ENCODE assay signal across 26 cellular contexts in genomic region chr4:147542229-147542990, GRCh38.
A peak's percentile ranks its signal among the peaks of the same experiment; 100 is the strongest.
DNase-seq lines count a peak whose midpoint lies in the region; ATAC-seq, FAIRE-seq and TF ChIP-seq lines count a peak whose summit lies in the region.
"Had no signal": no experiment of that assay in that cellular context is flagged by ENCODE, and none has a peak within 500 bp of the region (broad histone marks: within the 10 kb centered on the region; RNA-seq: fewer than 3 reads in every experiment).

No MANE protein-coding gene starts in this region.

- H3K9me3 ChIP-seq in Caco-2 (no peaks in the 10 kb centered on the region), K562 (replicated peaks; ENCODE audit: control insufficient read depth, insufficient read depth, low read depth, low read length) (no peaks in the 10 kb centered on the region), sigmoid colon (no peaks in the 10 kb centered on the region)
- H3K9me3 ChIP-seq: left ventricle myocardium inferior, SJCRH30, upper lobe of right lung had no signal

- DNase-seq in Caco-2 = peak; percentile 33 to 45
- DNase-seq in KBM-7 = peak; percentile 2
- no peak for DNase-seq in K562 (ENCODE audit: extremely low read depth in 1 of 4, low spot score in 3 of 4)
- DNase-seq in mesothelial cell of epicardium (ENCODE audit: low spot score in 2 of 2, unreplicated experiment in 2 of 2) = no peak
- DNase-seq in Right ventricle myocardium inferior (ENCODE audit: missing footprints) = no peak
- no peak for DNase-seq in sigmoid colon
- no peak for DNase-seq in activated naive CD4-positive, alpha-beta T cell treated with anti-CD3 and anti-CD28 coated beads, Interleukin-2, amount 10 ng/mL, durations not matched to agents 7 days and 5 days
- DNase-seq: activated CD8-positive, alpha-beta memory T cell treated with anti-CD3 and anti-CD28 coated beads, Interleukin-2, amount 50 U/mL, for 48 hours; activated naive CD8-positive, alpha-beta T cell treated with anti-CD3 and anti-CD28 coated beads, Interleukin-2, amount 50 U/mL, for 24 hours; C1 segment of cervical spinal cord; GOT3; left ventricle myocardium inferior; NCI-H146; NCI-H69; nephron progenitor cell; posterior cingulate gyrus; SJCRH30; stimulated activated CD8-positive, alpha-beta memory T cell treated with anti-CD3 and anti-CD28 coated beads, Interleukin-4, amount 100 ng/mL, for 48 hours; upper lobe of right lung had no signal

- H2AFZ ChIP-seq in K562 (ENCODE audit: low read depth, low read length) = peak overlapping the region; percentile 56

- H3K9me3 Mint-ChIP-seq in Caco-2 (ENCODE audit: unreplicated experiment) = no peaks in the 10 kb centered on the region
- no peaks in the 10 kb centered on the region for H3K9me3 Mint-ChIP-seq in mesothelial cell of epicardium
- H3K9me3 Mint-ChIP-seq in activated naive CD4-positive, alpha-beta T cell treated with anti-CD3 and anti-CD28 coated beads, Interleukin-2, amount 10 ng/mL, durations not matched to agents 7 days and 5 days = no peaks in the 10 kb centered on the region
- H3K9me3 Mint-ChIP-seq: activated naive CD8-positive, alpha-beta T cell treated with anti-CD3 and anti-CD28 coated beads, Interleukin-2, amount 50 U/mL, for 24 hours; activated T-helper 2 cell treated with anti-CD3 and anti-CD28 coated beads, Interferon-gamma antibody, Interleukin-2, Interleukin-4, amounts not matched to agents 10 μg/mL and 5 μg/mL and 100 μg/mL, durations not matched to agents 14 hours and 24 hours and 36 hours; dendritic cell treated with granulocyte-macrophage colony-stimulating factor and Interleukin-4, amounts not matched to agents 40 ng/mL and 50 ng/mL, for 4 days; nephron progenitor cell had no signal

- POLR2A ChIA-PET in Caco-2 (lab: Charles Lee) (no interaction called here), K562 (lab: Yijun Ruan, JAX) (no interaction called here)

- no peak for TF ChIP-seq RAD21 in K562 (CRISPR knock-in tag; conservative IDR thresholded peaks at IDR 0.05 in 1 of 2, IDR thresholded peaks at IDR 0.05 in 1 of 2)

- ATAC-seq in K562 (peak; percentile 52), Right ventricle myocardium inferior (no peak), GM21381 (IDR thresholded peaks at IDR 0.05; ENCODE audit: unreplicated experiment) (no peak)
- ATAC-seq: activated naive CD8-positive, alpha-beta T cell treated with anti-CD3 and anti-CD28 coated beads, Interleukin-2, amount 50 U/mL, for 24 hours; Panc1; sciatic nerve; upper lobe of right lung had no signal

- no peaks in the 10 kb centered on the region for H3K27me3 ChIP-seq in Caco-2 (replicated peaks; ENCODE audit: control insufficient read depth, insufficient read depth, low read length)
- peaks cover 0 to 4% of the 10 kb centered on the region in 2 experiments; a peak in 2 of 5 replicates for H3K27me3 ChIP-seq in K562 (ENCODE audit: control insufficient read depth in 2 of 2, insufficient read depth in 2 of 2, low read length in 2 of 2)
- H3K27me3 ChIP-seq in sigmoid colon = no peaks in the 10 kb centered on the region
- H3K27me3 ChIP-seq: SJCRH30, upper lobe of right lung had no signal

- TSS peak; percentile 78 for BruUV-seq in Caco-2 (replicated peaks; lab: Mats Ljungman, UMichigan)
- BruUV-seq in K562 (replicated peaks; lab: Mats Ljungman, UMichigan) = no TSS peak

- H3K36me3 ChIP-seq in Caco-2 (ENCODE audit: control insufficient read depth, insufficient read depth, low read length) (no peaks in the 10 kb centered on the region), K562 (ENCODE audit: control insufficient read depth, insufficient read depth, low read length) (no peaks in the 10 kb centered on the region), sigmoid colon (no peaks in the 10 kb centered on the region)
- H3K36me3 ChIP-seq: left ventricle myocardium inferior, SJCRH30, upper lobe of right lung had no signal

- peak overlapping the region; percentile 26 for H3K4me3 ChIP-seq in Caco-2 (ENCODE audit: low read depth, low read length)
- no peak overlapping the region for H3K4me3 ChIP-seq in K562
- H3K4me3 ChIP-seq in sigmoid colon = no peak overlapping the region
- H3K4me3 ChIP-seq: left ventricle myocardium inferior, SJCRH30, upper lobe of right lung had no signal

- 0 out of 2 replicates have a peak overlapping the region, but pooled peaks have one; percentile 3 for H3K4me2 ChIP-seq in K562 (ENCODE audit: insufficient read depth, low read length)

- no peaks in the 10 kb centered on the region for H4K20me1 ChIP-seq in K562 (replicated peaks; ENCODE audit: control insufficient read depth, insufficient read depth, low read length)

- TF ChIP-seq EP300 in K562 (IDR thresholded peaks at IDR 0.05; ENCODE audit: low read length) (no peak), sigmoid colon (IDR thresholded peaks at IDR 0.05) (no peak)

- H3K27ac Mint-ChIP-seq in Caco-2 (ENCODE audit: unreplicated experiment) (peak overlapping the region; percentile 67), mesothelial cell of epicardium (peak overlapping the region; percentile 35)
- H3K27ac Mint-ChIP-seq in activated naive CD4-positive, alpha-beta T cell treated with anti-CD3 and anti-CD28 coated beads, Interleukin-2, amount 10 ng/mL, durations not matched to agents 7 days and 5 days = no peak overlapping the region
- H3K27ac Mint-ChIP-seq: activated naive CD8-positive, alpha-beta T cell treated with anti-CD3 and anti-CD28 coated beads, Interleukin-2, amount 50 U/mL, for 24 hours; activated T-helper 2 cell treated with anti-CD3 and anti-CD28 coated beads, Interferon-gamma antibody, Interleukin-2, Interleukin-4, amounts not matched to agents 10 μg/mL and 5 μg/mL and 100 μg/mL, durations not matched to agents 14 hours and 24 hours and 36 hours; dendritic cell treated with granulocyte-macrophage colony-stimulating factor and Interleukin-4, amounts not matched to agents 40 ng/mL and 50 ng/mL, for 4 days; nephron progenitor cell had no signal

- no peak for TF ChIP-seq CTCF in Caco-2 (IDR thresholded peaks at IDR 0.05; ENCODE audit: insufficient read depth in 1 of 2, low read depth in 1 of 2, low read length in 1 of 2, severe bottlenecking in 1 of 2, unreplicated experiment in 1 of 2)
- no peak for TF ChIP-seq CTCF in K562 (IDR thresholded peaks at IDR 0.05 in 2 of 3, conservative IDR thresholded peaks at IDR 0.05 in 1 of 3; ENCODE audit: insufficient read depth in 2 of 3, low read depth in 1 of 3, low read length in 3 of 3)
- no peak for TF ChIP-seq CTCF in mesothelial cell of epicardium (IDR thresholded peaks at IDR 0.05; ENCODE audit: unreplicated experiment)
- TF ChIP-seq CTCF in sigmoid colon (IDR thresholded peaks at IDR 0.05) = no peak

- H3K79me2 ChIP-seq in K562 (ENCODE audit: control insufficient read depth, insufficient read depth, low read length) = no peaks in the 10 kb centered on the region

- H3K4me1 ChIP-seq in Caco-2 (peaks cover 8% of the 10 kb centered on the region; the same call in 1 of the 2 replicates), K562 (replicated peaks in 1 of 2; ENCODE audit: control insufficient read depth in 2 of 2, insufficient read depth in 2 of 2, low read length in 2 of 2) (no peaks in the 10 kb centered on the region), sigmoid colon (no peaks in the 10 kb centered on the region)
- H3K4me1 ChIP-seq: left ventricle myocardium inferior, SJCRH30, upper lobe of right lung had no signal

- no peaks in the 10 kb centered on the region for H3K9me1 ChIP-seq in K562 (ENCODE audit: control insufficient read depth, insufficient read depth, low read length)

- intact Hi-C loops in Caco-2 (cut with micrococcal nuclease; ENCODE audit: unreplicated experiment) (no loop called here), K562 (cut with micrococcal nuclease) (no loop called here), Right ventricle myocardium inferior (cut with DNase I) (no loop called here), sigmoid colon (cut with DNase I) (no loop called here)

- WGBS in K562 (ENCODE audit: insufficient coverage, low coverage, missing lambda C conversion rate) = under 1% methylated on average over 17 of the region's 17 CpGs
- 89 to 92% methylated on average over 17 of the region's 17 CpGs for WGBS in sigmoid colon, 2 donors

- H3K36me3 Mint-ChIP-seq in Caco-2 (ENCODE audit: insufficient read depth, unreplicated experiment) (no peaks in the 10 kb centered on the region), mesothelial cell of epicardium (peaks cover 62% of the 10 kb centered on the region)
- H3K36me3 Mint-ChIP-seq in activated naive CD4-positive, alpha-beta T cell treated with anti-CD3 and anti-CD28 coated beads, Interleukin-2, amount 10 ng/mL, durations not matched to agents 7 days and 5 days = no peaks in the 10 kb centered on the region

- H3K4me3 Mint-ChIP-seq in Caco-2 (ENCODE audit: unreplicated experiment) = peak overlapping the region; percentile 77
- no peak overlapping the region for H3K4me3 Mint-ChIP-seq in mesothelial cell of epicardium
- no peak overlapping the region for H3K4me3 Mint-ChIP-seq in activated naive CD4-positive, alpha-beta T cell treated with anti-CD3 and anti-CD28 coated beads, Interleukin-2, amount 10 ng/mL, durations not matched to agents 7 days and 5 days
- H3K4me3 Mint-ChIP-seq: activated naive CD8-positive, alpha-beta T cell treated with anti-CD3 and anti-CD28 coated beads, Interleukin-2, amount 50 U/mL, for 24 hours; dendritic cell treated with granulocyte-macrophage colony-stimulating factor and Interleukin-4, amounts not matched to agents 40 ng/mL and 50 ng/mL, for 4 days; nephron progenitor cell had no signal

- peaks cover 18% of the 10 kb centered on the region for H3K4me1 Mint-ChIP-seq in Caco-2 (ENCODE audit: low read depth, unreplicated experiment)
- peaks cover 18% of the 10 kb centered on the region for H3K4me1 Mint-ChIP-seq in mesothelial cell of epicardium
- H3K4me1 Mint-ChIP-seq in activated naive CD4-positive, alpha-beta T cell treated with anti-CD3 and anti-CD28 coated beads, Interleukin-2, amount 10 ng/mL, durations not matched to agents 7 days and 5 days = no peaks in the 10 kb centered on the region
- H3K4me1 Mint-ChIP-seq: activated naive CD8-positive, alpha-beta T cell treated with anti-CD3 and anti-CD28 coated beads, Interleukin-2, amount 50 U/mL, for 24 hours; nephron progenitor cell had no signal

- H3K27ac ChIP-seq in K562 (ENCODE audit: extremely low read depth, low read depth, low read length) = no peak overlapping the region
- no peak overlapping the region for H3K27ac ChIP-seq in sigmoid colon
- H3K27ac ChIP-seq: left ventricle myocardium inferior, SJCRH30, upper lobe of right lung, VCaP had no signal

- TF ChIP-seq POLR2A in K562 (conservative IDR thresholded peaks at IDR 0.05) (no peak), sigmoid colon (IDR thresholded peaks at IDR 0.05) (no peak)

- H3K27me3 Mint-ChIP-seq in Caco-2 (ENCODE audit: insufficient read depth, unreplicated experiment) (no peaks in the 10 kb centered on the region), mesothelial cell of epicardium (ENCODE audit: low read depth) (no peaks in the 10 kb centered on the region)
- peaks cover 4% of the 10 kb centered on the region for H3K27me3 Mint-ChIP-seq in activated naive CD4-positive, alpha-beta T cell treated with anti-CD3 and anti-CD28 coated beads, Interleukin-2, amount 10 ng/mL, durations not matched to agents 7 days and 5 days

- no peak overlapping the region for H3K9ac ChIP-seq in K562 (ENCODE audit: insufficient read depth in 1 of 2, low read depth in 2 of 2, low read length in 2 of 2)

- FAIRE-seq in K562 (lab: Jason Lieb, UNC) = no peak
- FAIRE-seq: bronchial epithelial cell had no signal

- CTCF ChIA-PET in Caco-2 (lab: Charles Lee) (no interaction called here), K562 (lab: Yijun Ruan, JAX; ENCODE audit: low intra/inter-chr PET ratio) (no interaction called here)
- CTCF ChIA-PET in activated naive CD4-positive, alpha-beta T cell treated with anti-CD3 and anti-CD28 coated beads, Interleukin-2, amount 10 ng/mL, durations not matched to agents 7 days and 5 days (lab: Charles Lee) = no interaction called here

- in situ Hi-C loops in KBM-7 (cut with MboI; ENCODE audit: low pct_unique_long_range_greater_than_20kb, low sequenced_read_pairs) (no loop called here), K562 (cut with MboI) (no loop called here)

Comparison
In these comparisons a context has a peak if more than half of its experiments do, and no peak if none do; other contexts are left out.
1. DNase-seq: peak in Caco-2 (2 of 2) and KBM-7 (single experiment); none in K562 (0 of 4), mesothelial cell of epicardium (0 of 2), Right ventricle myocardium inferior (single experiment), sigmoid colon (single experiment) and activated naive CD4-positive, alpha-beta T cell treated with anti-CD3 and anti-CD28 coated beads, Interleukin-2, amount 10 ng/mL, durations not matched to agents 7 days and 5 days (single experiment).